Comparison of ENCODE assay signal across 9 cellular contexts in the genomic region with DNA sequence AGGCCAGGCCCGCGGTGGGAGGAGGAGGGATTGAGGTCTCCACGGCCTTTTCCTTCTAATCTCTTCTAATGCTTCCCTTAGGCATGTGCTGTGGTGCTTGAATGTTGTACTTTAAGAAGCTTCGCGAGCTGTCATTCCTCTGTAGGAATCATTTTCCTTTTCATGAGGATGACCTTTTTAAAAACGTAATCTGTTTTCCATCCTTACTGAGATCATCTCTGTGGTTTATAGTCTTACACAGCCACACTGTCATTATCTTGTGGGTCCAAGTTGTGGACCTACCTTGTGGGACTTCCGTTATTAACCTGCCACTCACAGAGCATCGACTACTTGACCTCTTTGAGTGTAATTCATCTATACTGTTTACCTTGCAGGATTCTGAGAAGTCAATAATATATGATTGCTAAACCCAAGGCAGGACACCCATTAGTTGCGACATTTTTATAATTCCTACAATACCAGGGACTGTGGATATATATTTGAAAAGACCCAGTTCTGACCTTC. TPM values are rescaled to one million over a fixed set of nuclear protein-coding genes. Genes with fewer than 3 reads are reported as not detected.
A peak's percentile ranks its signal among the peaks of the same experiment; 100 is the strongest.
DNase-seq lines count a peak whose midpoint lies in the region; ATAC-seq, FAIRE-seq and TF ChIP-seq lines count a peak whose summit lies in the region.
"Had no signal": no experiment of that assay in that cellular context is flagged by ENCODE, and none has a peak within 500 bp of the region (broad histone marks: within the 10 kb centered on the region; RNA-seq: fewer than 3 reads in every experiment).

No MANE protein-coding gene starts in this region.

- H3K27me3 ChIP-seq in SK-N-SH (ENCODE audit: insufficient read depth) (no peaks in the 10 kb centered on the region), keratinocyte (ENCODE audit: control insufficient read depth, extremely low read depth, insufficient read depth, low read length) (no peaks in the 10 kb centered on the region)

- CTCF ChIA-PET in SK-N-SH (lab: Yijun Ruan, JAX): interaction anchor here (1.0 kb wide), 1 partner anchor 175 kb away, joined by 3 read pairs; no protein-coding TSS in a partner anchor

- 17% methylated on average over 9 of the region's 9 CpGs for WGBS in SK-N-SH (ENCODE audit: low lambda C conversion rate)

- ATAC-seq in SK-N-SH treated with all-trans-retinoic acid at 6 μM for 48 hours: no peak
- ATAC-seq in activated T-helper 17 cell treated with anti-CD3 and anti-CD28 coated beads, Interleukin-2, amount 50 U/mL, for 72 hours (replicated peaks): no peak
- ATAC-seq in GM21528 (IDR thresholded peaks at IDR 0.05; ENCODE audit: low FRiP score, unreplicated experiment): no peak

- DNase-seq in SK-N-SH (no peak), keratinocyte (ENCODE audit: low read depth, low spot score) (no peak), superior temporal gyrus (ENCODE audit: extremely low spot score) (peak; percentile 45), dermis blood vessel endothelial cell (no peak), amygdala (lab: John Stamatoyannopoulos, UW) (no peak)

- H3K36me3 ChIP-seq in SK-N-SH (replicated peaks in 1 of 2; ENCODE audit: control insufficient read depth in 1 of 2, insufficient read depth in 2 of 2, low read length in 1 of 2) (no peaks in the 10 kb centered on the region), keratinocyte (ENCODE audit: control insufficient read depth in 2 of 2, extremely low read depth in 1 of 2, insufficient read depth in 2 of 2, low read length in 2 of 2) (no peaks in the 10 kb centered on the region)

- no peaks in the 10 kb centered on the region for H3K9me2 ChIP-seq in SK-N-SH

- no peak overlapping the region for H3K27ac Mint-ChIP-seq in activated T-helper 17 cell treated with anti-CD3 and anti-CD28 coated beads, Interleukin-2, amount 50 U/mL, for 72 hours

- H3K9me3 Mint-ChIP-seq in activated T-helper 17 cell treated with anti-CD3 and anti-CD28 coated beads, Interleukin-2, amount 50 U/mL, for 72 hours: no peaks in the 10 kb centered on the region

- TF ChIP-seq CTCF in SK-N-SH (IDR thresholded peaks at IDR 0.05) (no peak), keratinocyte (optimal IDR thresholded peaks at IDR 0.05 in 1 of 3, IDR thresholded peaks at IDR 0.05 in 1 of 3, conservative IDR thresholded peaks at IDR 0.05 in 1 of 3; ENCODE audit: extremely low read depth in 1 of 3, insufficient read depth in 2 of 3, low read length in 3 of 3) (no peak)

- POLR2A ChIA-PET in SK-N-SH (lab: Yijun Ruan, JAX): no interaction called here

- no peaks in the 10 kb centered on the region for H4K20me1 ChIP-seq in SK-N-SH (ENCODE audit: insufficient read depth)
- H4K20me1 ChIP-seq in keratinocyte (ENCODE audit: control insufficient read depth, extremely low read depth, insufficient read depth, low read length): no peaks in the 10 kb centered on the region

- H3K4me1 ChIP-seq in SK-N-SH (ENCODE audit: control insufficient read depth in 1 of 2, insufficient read depth in 2 of 2, low read depth in 1 of 2, low read length in 1 of 2) (peaks cover 0 to 3% of the 10 kb centered on the region in 2 experiments; a peak in 2 of 4 replicates), keratinocyte (ENCODE audit: control insufficient read depth, extremely low read depth, insufficient read depth, low read length) (peaks cover 11% of the 10 kb centered on the region)

- peaks cover 10% of the 10 kb centered on the region for H3K4me1 Mint-ChIP-seq in activated T-helper 17 cell treated with anti-CD3 and anti-CD28 coated beads, Interleukin-2, amount 50 U/mL, for 72 hours

- peak; percentile 55 for FAIRE-seq in keratinocyte (lab: Jason Lieb, UNC)

- H3K27ac ChIP-seq in SK-N-SH (ENCODE audit: low read depth in 2 of 2, low read length in 1 of 2) (no peak overlapping the region; a peak in 1 of 4 replicates), keratinocyte (ENCODE audit: control insufficient read depth, insufficient read depth, low read length) (no peak overlapping the region)

- H3K4me2 ChIP-seq in SK-N-SH (peak overlapping the region; percentile 96), keratinocyte (ENCODE audit: control insufficient read depth, extremely low read depth, insufficient read depth, low read depth, low read length) (peak overlapping the region; percentile 98)

- H3K9ac ChIP-seq in SK-N-SH (no peak overlapping the region), keratinocyte (ENCODE audit: control insufficient read depth, extremely low read depth, insufficient read depth, low read length) (peak overlapping the region; percentile 90)

- H3K79me2 ChIP-seq in SK-N-SH (ENCODE audit: insufficient read depth) (no peaks in the 10 kb centered on the region), keratinocyte (ENCODE audit: control insufficient read depth, insufficient read depth, low read length) (no peaks in the 10 kb centered on the region)

- H3F3A ChIP-seq in SK-N-SH (replicated peaks; ENCODE audit: insufficient read depth): no peaks in the 10 kb centered on the region

- H3K9me1 ChIP-seq in keratinocyte (ENCODE audit: control insufficient read depth, extremely low read depth, insufficient read depth, low read length): no peaks in the 10 kb centered on the region

- no peak for TF ChIP-seq EP300 in SK-N-SH (IDR thresholded peaks at IDR 0.05; ENCODE audit: borderline replicate concordance in 1 of 2, low read depth in 1 of 2, low read length in 1 of 2)

- H3K4me3 ChIP-seq in SK-N-SH (ENCODE audit: low read depth in 2 of 2, low read length in 1 of 2): peak overlapping the region; percentile 77 to 87
- peak overlapping the region; percentile 75 to 98 (median 93) for H3K4me3 ChIP-seq in keratinocyte (ENCODE audit: control insufficient read depth in 2 of 3, extremely low read depth in 1 of 3, insufficient read depth in 2 of 3, low read depth in 1 of 3, low read length in 3 of 3)

- H3K9me3 ChIP-seq in SK-N-SH (peaks cover 7% of the 10 kb centered on the region; the same call in 1 of the 2 replicates), keratinocyte (ENCODE audit: control insufficient read depth, low read depth, low read length) (no peaks in the 10 kb centered on the region)

- H2AFZ ChIP-seq in SK-N-SH (ENCODE audit: low read depth): peak overlapping the region; percentile 93
- peak overlapping the region; percentile 96 for H2AFZ ChIP-seq in keratinocyte (ENCODE audit: control insufficient read depth, low read length)

- peak overlapping the region; percentile 79 for H3K4me3 Mint-ChIP-seq in activated T-helper 17 cell treated with anti-CD3 and anti-CD28 coated beads, Interleukin-2, amount 50 U/mL, for 72 hours

- TF ChIP-seq RAD21 in SK-N-SH (IDR thresholded peaks at IDR 0.05; ENCODE audit: low read length): no peak

- dilution Hi-C loops in keratinocyte (cut with MboI; ENCODE audit: extremely low pct_ligation_motif_present, low sequenced_read_pairs): no loop called here

- peaks cover 39% of the 10 kb centered on the region for H3K27me3 Mint-ChIP-seq in activated T-helper 17 cell treated with anti-CD3 and anti-CD28 coated beads, Interleukin-2, amount 50 U/mL, for 72 hours

- no peaks in the 10 kb centered on the region for H3K36me3 Mint-ChIP-seq in activated T-helper 17 cell treated with anti-CD3 and anti-CD28 coated beads, Interleukin-2, amount 50 U/mL, for 72 hours (ENCODE audit: low read depth)

TF ChIP-seq in SK-N-SH, 30 proteins besides CTCF, POLR2A, EP300 and RAD21 (continues in another document):
- TF ChIP-seq JUND (IDR thresholded peaks at IDR 0.05) (no peak), FOXJ3 (CRISPR knock-in tag; IDR thresholded peaks at IDR 0.05) (no peak)

TF ChIP-seq in SK-N-SH treated with all-trans-retinoic acid at 6 μM for 48 hours, 23 proteins besides CTCF, POLR2A, EP300 and RAD21 (continues in another document):
- TF ChIP-seq ZNF565 (CRISPR knock-in tag; conservative IDR thresholded peaks at IDR 0.05; ENCODE audit: low read depth): no peak

RNA-seq across cellular contexts. Expression of gene SLC25A27, which starts 0.7 kb away (rescaled TPM):
- polyA plus RNA-seq in SK-N-SH (2012; rRNA removed) (0.66 and 1.7 TPM in 2 replicates), keratinocyte (2.7 to 11.5 TPM (median 10.4 TPM) in 3 replicates)
- 0.35 and 0.82 TPM in 2 replicates for polyA plus RNA-seq in SK-N-SH (2012; cell fraction: cytosol; rRNA removed)
- polyA plus RNA-seq in SK-N-SH (2012; cell fraction: nucleus; rRNA removed): 4.7 and 9.7 TPM in 2 replicates
- total RNA-seq in activated T-helper 17 cell treated with anti-CD3 and anti-CD28 coated beads, Interleukin-2, amount 50 U/mL, for 72 hours: under 1 TPM in 1 of 2 donors, not detected in 1; 0.13 TPM
- polyA plus RNA-seq in keratinocyte (2011; ENCODE audit: low read depth): 8.5 TPM
- 0.32 and 0.56 TPM in 2 replicates for polyA plus RNA-seq in keratinocyte (2011; cell fraction: cytosol; rRNA removed)
- 48.2 and 53.7 TPM in 2 replicates for polyA plus RNA-seq in keratinocyte (2011; cell fraction: nucleus; rRNA removed)
- 2.2 and 9.6 TPM in 2 replicates for polyA plus RNA-seq in keratinocyte (2012; ENCODE audit: low replicate concordance)
- polyA minus RNA-seq in keratinocyte: 0.13 to 10.5 TPM (median 3.2 TPM) in 3 replicates
- polyA minus RNA-seq in keratinocyte (2011; cell fraction: cytosol; rRNA and poly(A)+ RNA removed): not detected
- polyA minus RNA-seq in keratinocyte (2011; cell fraction: nucleus; rRNA and poly(A)+ RNA removed): 4.4 and 14.3 TPM in 2 replicates
- 1.9 and 6.3 TPM in 2 replicates for total RNA-seq in dermis blood vessel endothelial cell

RNA-seq across cellular contexts. Expression of gene CYP39A1, which starts 0.9 kb away (rescaled TPM):
- not detected in 2 replicates for polyA plus RNA-seq in SK-N-SH (2012; rRNA removed)
- 0.01 TPM in 1 of 2 replicates, not detected in the other for polyA plus RNA-seq in SK-N-SH (2012; cell fraction: cytosol; rRNA removed)
- not detected in 2 replicates for polyA plus RNA-seq in SK-N-SH (2012; cell fraction: nucleus; rRNA removed)
- not detected for total RNA-seq in activated T-helper 17 cell treated with anti-CD3 and anti-CD28 coated beads, Interleukin-2, amount 50 U/mL, for 72 hours
- polyA plus RNA-seq in keratinocyte: 0.77 to 1.6 TPM (median 1.5 TPM) in 3 replicates
- polyA plus RNA-seq in keratinocyte (2011; ENCODE audit: low read depth): 4.3 TPM
- polyA plus RNA-seq in keratinocyte (2011; cell fraction: cytosol; rRNA removed): 1.1 and 2.1 TPM in 2 replicates
- 1.8 TPM in 2 replicates for polyA plus RNA-seq in keratinocyte (2011; cell fraction: nucleus; rRNA removed)
- polyA plus RNA-seq in keratinocyte (2012; ENCODE audit: low replicate concordance): 1.2 and 3.6 TPM in 2 replicates
- 0.43 to 2.0 TPM (median 1.0 TPM) in 3 replicates for polyA minus RNA-seq in keratinocyte
- polyA minus RNA-seq in keratinocyte (2011; cell fraction: cytosol; rRNA and poly(A)+ RNA removed): not detected
- 1.3 and 3.5 TPM in 2 replicates for polyA minus RNA-seq in keratinocyte (2011; cell fraction: nucleus; rRNA and poly(A)+ RNA removed)
- total RNA-seq in dermis blood vessel endothelial cell: 0.74 and 3.4 TPM in 2 replicates

RNA-seq across cellular contexts. Expression of gene TDRD6, which starts 34.2 kb away (rescaled TPM):
- polyA plus RNA-seq in SK-N-SH (2012; rRNA removed) (not detected in 2 replicates), keratinocyte (0.01 to 0.25 TPM (median 0.23 TPM) in 3 replicates)
- polyA plus RNA-seq in SK-N-SH (2012; cell fraction: cytosol; rRNA removed): not detected in 2 replicates
- polyA plus RNA-seq in SK-N-SH (2012; cell fraction: nucleus; rRNA removed): not detected in 2 replicates
- total RNA-seq in activated T-helper 17 cell treated with anti-CD3 and anti-CD28 coated beads, Interleukin-2, amount 50 U/mL, for 72 hours: not detected
- polyA plus RNA-seq in keratinocyte (2011; ENCODE audit: low read depth): 2.6 TPM
- polyA plus RNA-seq in keratinocyte (2011; cell fraction: cytosol; rRNA removed): 0.01 and 0.02 TPM in 2 replicates
- polyA plus RNA-seq in keratinocyte (2011; cell fraction: nucleus; rRNA removed): 0.75 and 1.1 TPM in 2 replicates
- 0.22 and 0.32 TPM in 2 replicates for polyA plus RNA-seq in keratinocyte (2012; ENCODE audit: low replicate concordance)
- polyA minus RNA-seq in keratinocyte: 0.16 TPM in 2 of 3 replicates, not detected in the other
- not detected for polyA minus RNA-seq in keratinocyte (2011; cell fraction: cytosol; rRNA and poly(A)+ RNA removed)
- 0.62 and 0.63 TPM in 2 replicates for polyA minus RNA-seq in keratinocyte (2011; cell fraction: nucleus; rRNA and poly(A)+ RNA removed)
- total RNA-seq in dermis blood vessel endothelial cell: 0.05 and 0.17 TPM in 2 replicates
- total RNA-seq: RPMI7951 had no signal
